ENCODE assay signal across 1 cellular context in genomic region chr11:1656670-1657069, GRCh38.
TF ChIP-seq lines count a peak whose summit lies in the region.

No MANE protein-coding gene starts in this region.

TF ChIP-seq in HepG2, 621 proteins besides CTCF, POLR2A, EP300 and RAD21:
- TF ChIP-seq, protein P1, sequence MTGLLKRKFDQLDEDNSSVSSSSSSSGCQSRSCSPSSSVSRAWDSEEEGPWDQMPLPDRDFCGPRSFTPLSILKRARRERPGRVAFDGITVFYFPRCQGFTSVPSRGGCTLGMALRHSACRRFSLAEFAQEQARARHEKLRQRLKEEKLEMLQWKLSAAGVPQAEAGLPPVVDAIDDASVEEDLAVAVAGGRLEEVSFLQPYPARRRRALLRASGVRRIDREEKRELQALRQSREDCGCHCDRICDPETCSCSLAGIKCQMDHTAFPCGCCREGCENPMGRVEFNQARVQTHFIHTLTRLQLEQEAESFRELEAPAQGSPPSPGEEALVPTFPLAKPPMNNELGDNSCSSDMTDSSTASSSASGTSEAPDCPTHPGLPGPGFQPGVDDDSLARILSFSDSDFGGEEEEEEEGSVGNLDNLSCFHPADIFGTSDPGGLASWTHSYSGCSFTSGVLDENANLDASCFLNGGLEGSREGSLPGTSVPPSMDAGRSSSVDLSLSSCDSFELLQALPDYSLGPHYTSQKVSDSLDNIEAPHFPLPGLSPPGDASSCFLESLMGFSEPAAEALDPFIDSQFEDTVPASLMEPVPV (CRISPR knock-in tag; IDR thresholded peaks at IDR 0.05): no peak
- no peak for TF ChIP-seq ZNF101 (CRISPR knock-in tag; IDR thresholded peaks at IDR 0.05; ENCODE audit: borderline replicate concordance, low read depth)
- TF ChIP-seq NFYC (CRISPR knock-in tag; IDR thresholded peaks at IDR 0.05): no peak
- TF ChIP-seq HNF4G (IDR thresholded peaks at IDR 0.05; ENCODE audit: borderline replicate concordance, low read depth, low read length): no peak
- TF ChIP-seq HNF4G (CRISPR knock-in tag; IDR thresholded peaks at IDR 0.05; ENCODE audit: borderline replicate concordance, low read depth): no peak
- TF ChIP-seq PATZ1 (CRISPR knock-in tag; IDR thresholded peaks at IDR 0.05): no peak
- TF ChIP-seq BRD4 (CRISPR knock-in tag; IDR thresholded peaks at IDR 0.05): no peak
- TF ChIP-seq, protein P2, sequence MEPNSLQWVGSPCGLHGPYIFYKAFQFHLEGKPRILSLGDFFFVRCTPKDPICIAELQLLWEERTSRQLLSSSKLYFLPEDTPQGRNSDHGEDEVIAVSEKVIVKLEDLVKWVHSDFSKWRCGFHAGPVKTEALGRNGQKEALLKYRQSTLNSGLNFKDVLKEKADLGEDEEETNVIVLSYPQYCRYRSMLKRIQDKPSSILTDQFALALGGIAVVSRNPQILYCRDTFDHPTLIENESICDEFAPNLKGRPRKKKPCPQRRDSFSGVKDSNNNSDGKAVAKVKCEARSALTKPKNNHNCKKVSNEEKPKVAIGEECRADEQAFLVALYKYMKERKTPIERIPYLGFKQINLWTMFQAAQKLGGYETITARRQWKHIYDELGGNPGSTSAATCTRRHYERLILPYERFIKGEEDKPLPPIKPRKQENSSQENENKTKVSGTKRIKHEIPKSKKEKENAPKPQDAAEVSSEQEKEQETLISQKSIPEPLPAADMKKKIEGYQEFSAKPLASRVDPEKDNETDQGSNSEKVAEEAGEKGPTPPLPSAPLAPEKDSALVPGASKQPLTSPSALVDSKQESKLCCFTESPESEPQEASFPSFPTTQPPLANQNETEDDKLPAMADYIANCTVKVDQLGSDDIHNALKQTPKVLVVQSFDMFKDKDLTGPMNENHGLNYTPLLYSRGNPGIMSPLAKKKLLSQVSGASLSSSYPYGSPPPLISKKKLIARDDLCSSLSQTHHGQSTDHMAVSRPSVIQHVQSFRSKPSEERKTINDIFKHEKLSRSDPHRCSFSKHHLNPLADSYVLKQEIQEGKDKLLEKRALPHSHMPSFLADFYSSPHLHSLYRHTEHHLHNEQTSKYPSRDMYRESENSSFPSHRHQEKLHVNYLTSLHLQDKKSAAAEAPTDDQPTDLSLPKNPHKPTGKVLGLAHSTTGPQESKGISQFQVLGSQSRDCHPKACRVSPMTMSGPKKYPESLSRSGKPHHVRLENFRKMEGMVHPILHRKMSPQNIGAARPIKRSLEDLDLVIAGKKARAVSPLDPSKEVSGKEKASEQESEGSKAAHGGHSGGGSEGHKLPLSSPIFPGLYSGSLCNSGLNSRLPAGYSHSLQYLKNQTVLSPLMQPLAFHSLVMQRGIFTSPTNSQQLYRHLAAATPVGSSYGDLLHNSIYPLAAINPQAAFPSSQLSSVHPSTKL (CRISPR knock-in tag; IDR thresholded peaks at IDR 0.05): no peak
- TF ChIP-seq, protein P3, sequence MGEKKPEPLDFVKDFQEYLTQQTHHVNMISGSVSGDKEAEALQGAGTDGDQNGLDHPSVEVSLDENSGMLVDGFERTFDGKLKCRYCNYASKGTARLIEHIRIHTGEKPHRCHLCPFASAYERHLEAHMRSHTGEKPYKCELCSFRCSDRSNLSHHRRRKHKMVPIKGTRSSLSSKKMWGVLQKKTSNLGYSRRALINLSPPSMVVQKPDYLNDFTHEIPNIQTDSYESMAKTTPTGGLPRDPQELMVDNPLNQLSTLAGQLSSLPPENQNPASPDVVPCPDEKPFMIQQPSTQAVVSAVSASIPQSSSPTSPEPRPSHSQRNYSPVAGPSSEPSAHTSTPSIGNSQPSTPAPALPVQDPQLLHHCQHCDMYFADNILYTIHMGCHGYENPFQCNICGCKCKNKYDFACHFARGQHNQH (CRISPR knock-in tag; IDR thresholded peaks at IDR 0.05): no peak
- TF ChIP-seq KMT2A (CRISPR knock-in tag; IDR thresholded peaks at IDR 0.05): no peak
- no peak for TF ChIP-seq ESRRA (CRISPR knock-in tag; IDR thresholded peaks at IDR 0.05; ENCODE audit: low read depth)
- TF ChIP-seq ZNF615 (CRISPR knock-in tag; IDR thresholded peaks at IDR 0.05; ENCODE audit: borderline replicate concordance): no peak
- TF ChIP-seq ZNF639 (CRISPR knock-in tag; conservative IDR thresholded peaks at IDR 0.05): no peak
- TF ChIP-seq USF2 (IDR thresholded peaks at IDR 0.05; ENCODE audit: low read depth, low read length): no peak
- TF ChIP-seq USF2 (CRISPR knock-in tag; IDR thresholded peaks at IDR 0.05; ENCODE audit: borderline replicate concordance): no peak
- TF ChIP-seq, protein P4, sequence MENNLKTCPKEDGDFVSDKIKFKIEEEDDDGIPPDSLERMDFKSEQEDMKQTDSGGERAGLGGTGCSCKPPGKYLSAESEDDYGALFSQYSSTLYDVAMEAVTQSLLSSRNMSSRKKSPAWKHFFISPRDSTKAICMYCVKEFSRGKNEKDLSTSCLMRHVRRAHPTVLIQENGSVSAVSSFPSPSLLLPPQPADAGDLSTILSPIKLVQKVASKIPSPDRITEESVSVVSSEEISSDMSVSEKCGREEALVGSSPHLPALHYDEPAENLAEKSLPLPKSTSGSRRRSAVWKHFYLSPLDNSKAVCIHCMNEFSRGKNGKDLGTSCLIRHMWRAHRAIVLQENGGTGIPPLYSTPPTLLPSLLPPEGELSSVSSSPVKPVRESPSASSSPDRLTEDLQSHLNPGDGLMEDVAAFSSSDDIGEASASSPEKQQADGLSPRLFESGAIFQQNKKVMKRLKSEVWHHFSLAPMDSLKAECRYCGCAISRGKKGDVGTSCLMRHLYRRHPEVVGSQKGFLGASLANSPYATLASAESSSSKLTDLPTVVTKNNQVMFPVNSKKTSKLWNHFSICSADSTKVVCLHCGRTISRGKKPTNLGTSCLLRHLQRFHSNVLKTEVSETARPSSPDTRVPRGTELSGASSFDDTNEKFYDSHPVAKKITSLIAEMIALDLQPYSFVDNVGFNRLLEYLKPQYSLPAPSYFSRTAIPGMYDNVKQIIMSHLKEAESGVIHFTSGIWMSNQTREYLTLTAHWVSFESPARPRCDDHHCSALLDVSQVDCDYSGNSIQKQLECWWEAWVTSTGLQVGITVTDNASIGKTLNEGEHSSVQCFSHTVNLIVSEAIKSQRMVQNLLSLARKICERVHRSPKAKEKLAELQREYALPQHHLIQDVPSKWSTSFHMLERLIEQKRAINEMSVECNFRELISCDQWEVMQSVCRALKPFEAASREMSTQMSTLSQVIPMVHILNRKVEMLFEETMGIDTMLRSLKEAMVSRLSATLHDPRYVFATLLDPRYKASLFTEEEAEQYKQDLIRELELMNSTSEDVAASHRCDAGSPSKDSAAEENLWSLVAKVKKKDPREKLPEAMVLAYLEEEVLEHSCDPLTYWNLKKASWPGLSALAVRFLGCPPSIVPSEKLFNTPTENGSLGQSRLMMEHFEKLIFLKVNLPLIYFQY (CRISPR knock-in tag; IDR thresholded peaks at IDR 0.05; ENCODE audit: borderline replicate concordance): no peak
- no peak for TF ChIP-seq HOXD1 (CRISPR knock-in tag; IDR thresholded peaks at IDR 0.05)
- TF ChIP-seq HDAC1 (CRISPR knock-in tag; IDR thresholded peaks at IDR 0.05): no peak
- TF ChIP-seq, protein P5, sequence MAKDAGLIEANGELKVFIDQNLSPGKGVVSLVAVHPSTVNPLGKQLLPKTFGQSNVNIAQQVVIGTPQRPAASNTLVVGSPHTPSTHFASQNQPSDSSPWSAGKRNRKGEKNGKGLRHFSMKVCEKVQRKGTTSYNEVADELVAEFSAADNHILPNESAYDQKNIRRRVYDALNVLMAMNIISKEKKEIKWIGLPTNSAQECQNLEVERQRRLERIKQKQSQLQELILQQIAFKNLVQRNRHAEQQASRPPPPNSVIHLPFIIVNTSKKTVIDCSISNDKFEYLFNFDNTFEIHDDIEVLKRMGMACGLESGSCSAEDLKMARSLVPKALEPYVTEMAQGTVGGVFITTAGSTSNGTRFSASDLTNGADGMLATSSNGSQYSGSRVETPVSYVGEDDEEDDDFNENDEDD (CRISPR knock-in tag; IDR thresholded peaks at IDR 0.05; ENCODE audit: borderline replicate concordance): no peak
- no peak for TF ChIP-seq SMARCE1 (IDR thresholded peaks at IDR 0.05; ENCODE audit: borderline replicate concordance)
- no peak for TF ChIP-seq ZNF567 (CRISPR knock-in tag; IDR thresholded peaks at IDR 0.05; ENCODE audit: borderline replicate concordance)
